Comparison of ENCODE assay signal across 12 cellular contexts in genomic region chr1:177185209-177185608, GRCh38. TPM values are rescaled to one million over a fixed set of nuclear protein-coding genes. Genes with fewer than 3 reads are reported as not detected.
DNase-seq lines count a peak whose midpoint lies in the region; ATAC-seq and TF ChIP-seq lines count a peak whose summit lies in the region.
"Had no signal": no experiment of that assay in that cellular context is flagged by ENCODE, and none has a peak within 500 bp of the region (broad histone marks: within the 10 kb centered on the region; RNA-seq: fewer than 3 reads in every experiment).

No MANE protein-coding gene starts in this region.

- H3K4me3 ChIP-seq in OCI-LY3 (ENCODE audit: low read length) (no peak overlapping the region), epithelial cell of proximal tubule (ENCODE audit: low read depth, low read length) (no peak overlapping the region), retinal pigment epithelial cell (ENCODE audit: low read length) (no peak overlapping the region)
- H3K4me3 ChIP-seq: suprapubic skin had no signal

- no peak overlapping the region for H3K4me3 Mint-ChIP-seq in activated CD8-positive, alpha-beta memory T cell treated with anti-CD3 and anti-CD28 coated beads, Interleukin-2, amount 10 ng/mL, durations not matched to agents 7 days and 5 days

- no peaks in the 10 kb centered on the region for H3K9me3 ChIP-seq in OCI-LY3 (ENCODE audit: insufficient read depth, low read length)
- H3K9me3 ChIP-seq: suprapubic skin had no signal

- no peak overlapping the region for H3K4me2 ChIP-seq in OCI-LY3 (ENCODE audit: low read length)

- H3K36me3 Mint-ChIP-seq in activated CD8-positive, alpha-beta memory T cell treated with anti-CD3 and anti-CD28 coated beads, Interleukin-2, amount 10 ng/mL, durations not matched to agents 7 days and 5 days = no peaks in the 10 kb centered on the region

- ATAC-seq in GM19023 (IDR thresholded peaks at IDR 0.05; ENCODE audit: unreplicated experiment) = no peak
- ATAC-seq in activated CD8-positive, alpha-beta memory T cell treated with anti-CD3 and anti-CD28 coated beads, Interleukin-2, amount 10 ng/mL, durations not matched to agents 7 days and 5 days = no peak

- H4K20me1 ChIP-seq in OCI-LY3 (ENCODE audit: insufficient read depth, low read length) = no peaks in the 10 kb centered on the region

- H3K27me3 Mint-ChIP-seq in activated CD8-positive, alpha-beta memory T cell treated with anti-CD3 and anti-CD28 coated beads, Interleukin-2, amount 10 ng/mL, durations not matched to agents 7 days and 5 days = peaks cover 14% of the 10 kb centered on the region

- H3K79me2 ChIP-seq in OCI-LY3 (ENCODE audit: low read length) = no peaks in the 10 kb centered on the region

- peaks cover 11% of the 10 kb centered on the region; the same call in 1 of the 2 replicates for H3K27me3 ChIP-seq in OCI-LY3 (ENCODE audit: low read depth, low read length)

- H3K4me1 Mint-ChIP-seq in activated CD8-positive, alpha-beta memory T cell treated with anti-CD3 and anti-CD28 coated beads, Interleukin-2, amount 10 ng/mL, durations not matched to agents 7 days and 5 days = peaks cover 5% of the 10 kb centered on the region

- H3K27ac ChIP-seq in OCI-LY3 (ENCODE audit: low read length) = no peak overlapping the region
- H3K27ac ChIP-seq: epithelial cell of prostate, suprapubic skin had no signal

- H3K9me3 Mint-ChIP-seq in activated CD8-positive, alpha-beta memory T cell treated with anti-CD3 and anti-CD28 coated beads, Interleukin-2, amount 10 ng/mL, durations not matched to agents 7 days and 5 days (ENCODE audit: low read depth) = no peaks in the 10 kb centered on the region

- TF ChIP-seq CTCF in OCI-LY3 (IDR thresholded peaks at IDR 0.05; ENCODE audit: low read depth, low read length) = peak; percentile 56
- peak; percentile 58 for TF ChIP-seq CTCF in epithelial cell of proximal tubule (conservative IDR thresholded peaks at IDR 0.05; ENCODE audit: low read depth, low read length)
- TF ChIP-seq CTCF in retinal pigment epithelial cell (conservative IDR thresholded peaks at IDR 0.05; ENCODE audit: low read depth, low read length) = peak; percentile 67

- H3K9ac ChIP-seq in OCI-LY3 (ENCODE audit: low read length) = no peak overlapping the region

- H3K36me3 ChIP-seq in OCI-LY3 (replicated peaks; ENCODE audit: low read depth, low read length) = no peaks in the 10 kb centered on the region
- H3K36me3 ChIP-seq: suprapubic skin had no signal

- CTCF ChIA-PET in activated CD8-positive, alpha-beta memory T cell treated with anti-CD3 and anti-CD28 coated beads, Interleukin-2, amount 10 ng/mL, durations not matched to agents 7 days and 5 days (lab: Charles Lee) = no interaction called here

- peak; percentile 50 for DNase-seq in DMS53 (lab: John Stamatoyannopoulos, UW)
- DNase-seq in DMS53 treated with DMSO at 0.1 percent for 48 hours (lab: John Stamatoyannopoulos, UW; ENCODE audit: unreplicated experiment) = no peak
- DNase-seq in epithelial cell of proximal tubule (ENCODE audit: low read depth) = no peak
- no peak for DNase-seq in retinal pigment epithelial cell (ENCODE audit: low read depth)
- DNase-seq in ecto neural progenitor cell (ENCODE audit: low spot score) = no peak
- DNase-seq in activated CD8-positive, alpha-beta memory T cell treated with anti-CD3 and anti-CD28 coated beads, Interleukin-2, amount 10 ng/mL, durations not matched to agents 7 days and 5 days = no peak
- DNase-seq: activated gamma-delta T cell treated with Interleukin-2 at 50 U/mL for 16 hours had no signal

- H3K4me1 ChIP-seq in OCI-LY3 (ENCODE audit: low read length) = 0 out of 2 replicates have a peak, but pooled peaks cover 6% of the 10 kb centered on the region

- no peak overlapping the region for H3K27ac Mint-ChIP-seq in activated CD8-positive, alpha-beta memory T cell treated with anti-CD3 and anti-CD28 coated beads, Interleukin-2, amount 10 ng/mL, durations not matched to agents 7 days and 5 days

- H2AFZ ChIP-seq in OCI-LY3 (ENCODE audit: low read depth, low read length) = no peak overlapping the region

RNA-seq across cellular contexts. Expression of gene BRINP2, which starts 14.5 kb away (rescaled TPM):
- total RNA-seq in epithelial cell of proximal tubule = 0.14 TPM in 1 of 2 replicates, not detected in the other
- not detected for total RNA-seq in activated CD8-positive, alpha-beta memory T cell treated with anti-CD3 and anti-CD28 coated beads, Interleukin-2, amount 10 ng/mL, durations not matched to agents 7 days and 5 days
- total RNA-seq: A172 had no signal

RNA-seq across cellular contexts. Expression of gene ASTN1, which starts 20.7 kb away (rescaled TPM):
- total RNA-seq in epithelial cell of proximal tubule = 0.23 TPM in 1 of 2 replicates, not detected in the other
- not detected for total RNA-seq in activated CD8-positive, alpha-beta memory T cell treated with anti-CD3 and anti-CD28 coated beads, Interleukin-2, amount 10 ng/mL, durations not matched to agents 7 days and 5 days
- total RNA-seq: A172 had no signal
